ENCODE assay signal across 18 cellular contexts in genomic region chr5:178319541-178320041, GRCh38.
"Had no signal": no experiment of that assay in that cellular context is flagged by ENCODE, and none has a peak within 500 bp of the region (broad histone marks: within the 10 kb centered on the region; RNA-seq: fewer than 3 reads in every experiment).

No MANE protein-coding gene starts in this region.

- H3K4me1 ChIP-seq: prostate gland, right atrium auricular region, testis had no signal

- H3K36me3 ChIP-seq: prostate gland, right atrium auricular region, WERI-Rb-1 had no signal

- H3K9me3 ChIP-seq: prostate gland, right atrium auricular region, testis had no signal

- H3K36me3 Mint-ChIP-seq: activated naive CD8-positive, alpha-beta T cell; stimulated activated effector memory CD8-positive, alpha-beta T cell treated with anti-CD3 and anti-CD28 coated beads, Interleukin-12 subunit alpha, Interleukin-12 subunit beta, amount 100 ng/mL, for 72 hours had no signal

- H3K27ac ChIP-seq: prostate gland, right atrium auricular region, testis, WERI-Rb-1 had no signal

- FAIRE-seq: small intestine had no signal

- H3K4me3 ChIP-seq: prostate gland, right atrium auricular region, testis had no signal

- H3K9me3 Mint-ChIP-seq: neural crest cell had no signal

- ATAC-seq: left colon; stimulated activated effector memory CD8-positive, alpha-beta T cell treated with anti-CD3 and anti-CD28 coated beads, Interleukin-12 subunit alpha, Interleukin-12 subunit beta, amount 100 ng/mL, for 72 hours had no signal

- DNase-seq: activated CD4-positive, alpha-beta T cell treated with anti-CD3 and anti-CD28 coated beads, Interleukin-2, amount 50 U/mL, for 4 hours; activated gamma-delta T cell; dermis blood vessel endothelial cell; effector memory CD4-positive, alpha-beta T cell; left colon; mammary epithelial cell; midbrain; small intestine; stimulated activated CD4-positive, alpha-beta T cell treated with anti-CD3 and anti-CD28 coated beads, Interleukin-4, amount 100 ng/mL, for 1 hour; SW 1271; T-helper 2 cell; testis; WERI-Rb-1 had no signal

- H3K27me3 ChIP-seq: right atrium auricular region, testis had no signal

- H3K27me3 Mint-ChIP-seq: activated naive CD8-positive, alpha-beta T cell had no signal

- H3K4me3 Mint-ChIP-seq: activated naive CD8-positive, alpha-beta T cell; neural crest cell; stimulated activated effector memory CD8-positive, alpha-beta T cell treated with anti-CD3 and anti-CD28 coated beads, Interleukin-12 subunit alpha, Interleukin-12 subunit beta, amount 100 ng/mL, for 72 hours had no signal

- H3K27ac Mint-ChIP-seq: activated naive CD8-positive, alpha-beta T cell; stimulated activated effector memory CD8-positive, alpha-beta T cell treated with anti-CD3 and anti-CD28 coated beads, Interleukin-12 subunit alpha, Interleukin-12 subunit beta, amount 100 ng/mL, for 72 hours had no signal
